ENCODE assay signal across 2 cellular contexts in the genomic region with DNA sequence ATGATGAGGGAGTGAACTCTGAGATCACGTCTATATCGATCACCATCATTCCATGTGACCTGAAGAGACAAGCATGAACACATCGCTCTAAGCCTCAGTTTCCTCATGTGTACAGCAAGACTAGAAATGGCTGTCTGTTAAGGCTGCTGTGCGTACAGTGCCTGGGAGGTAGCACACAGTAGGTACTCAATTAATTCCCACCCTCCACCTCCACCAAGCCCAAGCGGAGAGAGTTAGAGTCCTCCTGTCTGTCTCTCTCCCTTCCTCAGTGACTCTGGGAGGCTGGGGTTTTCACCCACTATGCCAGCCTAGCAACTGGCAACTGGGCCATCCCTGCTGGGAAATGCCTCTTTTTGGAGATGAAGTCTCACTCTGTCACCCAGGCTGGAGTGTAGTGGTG.
TF ChIP-seq lines count a peak whose summit lies in the region.

No MANE protein-coding gene starts in this region.

TF ChIP-seq in K562, 482 proteins besides CTCF, POLR2A, EP300 and RAD21:
- TF ChIP-seq ZKSCAN1 (IDR thresholded peaks at IDR 0.05; ENCODE audit: low read depth, low read length): peak; percentile 91
- TF ChIP-seq, protein P1, sequence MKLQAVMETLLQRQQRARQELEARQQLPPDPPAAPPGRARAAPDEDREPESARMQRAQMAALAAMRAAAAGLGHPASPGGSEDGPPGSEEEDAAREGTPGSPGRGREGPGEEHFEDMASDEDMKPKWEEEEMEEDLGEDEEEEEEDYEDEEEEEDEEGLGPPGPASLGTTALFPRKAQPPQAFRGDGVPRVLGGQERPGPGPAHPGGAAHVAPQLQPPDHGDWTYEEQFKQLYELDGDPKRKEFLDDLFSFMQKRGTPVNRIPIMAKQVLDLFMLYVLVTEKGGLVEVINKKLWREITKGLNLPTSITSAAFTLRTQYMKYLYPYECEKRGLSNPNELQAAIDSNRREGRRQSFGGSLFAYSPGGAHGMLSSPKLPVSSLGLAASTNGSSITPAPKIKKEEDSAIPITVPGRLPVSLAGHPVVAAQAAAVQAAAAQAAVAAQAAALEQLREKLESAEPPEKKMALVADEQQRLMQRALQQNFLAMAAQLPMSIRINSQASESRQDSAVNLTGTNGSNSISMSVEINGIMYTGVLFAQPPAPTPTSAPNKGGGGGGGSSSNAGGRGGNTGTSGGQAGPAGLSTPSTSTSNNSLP (IDR thresholded peaks at IDR 0.05; ENCODE audit: borderline replicate concordance, low read depth, low read length): no peak

TF ChIP-seq in H1, 55 proteins besides CTCF, POLR2A, EP300 and RAD21:
- TF ChIP-seq TAF7 (optimal IDR thresholded peaks at IDR 0.05; ENCODE audit: borderline replicate concordance, low read depth, low read length) (no peak), CBX5 (IDR thresholded peaks at IDR 0.05; ENCODE audit: low read depth, low read length) (no peak), SUZ12 (IDR thresholded peaks at IDR 0.05; ENCODE audit: low read length) (no peak), CBX8 (IDR thresholded peaks at IDR 0.05; ENCODE audit: borderline replicate concordance, low read depth, low read length) (no peak), FOSL1 (IDR thresholded peaks at IDR 0.05; ENCODE audit: insufficient read depth, low read depth, low read length) (no peak), GTF2F1 (IDR thresholded peaks at IDR 0.05; ENCODE audit: borderline replicate concordance, low read depth, low read length) (no peak)
